In the genomic region with DNA sequence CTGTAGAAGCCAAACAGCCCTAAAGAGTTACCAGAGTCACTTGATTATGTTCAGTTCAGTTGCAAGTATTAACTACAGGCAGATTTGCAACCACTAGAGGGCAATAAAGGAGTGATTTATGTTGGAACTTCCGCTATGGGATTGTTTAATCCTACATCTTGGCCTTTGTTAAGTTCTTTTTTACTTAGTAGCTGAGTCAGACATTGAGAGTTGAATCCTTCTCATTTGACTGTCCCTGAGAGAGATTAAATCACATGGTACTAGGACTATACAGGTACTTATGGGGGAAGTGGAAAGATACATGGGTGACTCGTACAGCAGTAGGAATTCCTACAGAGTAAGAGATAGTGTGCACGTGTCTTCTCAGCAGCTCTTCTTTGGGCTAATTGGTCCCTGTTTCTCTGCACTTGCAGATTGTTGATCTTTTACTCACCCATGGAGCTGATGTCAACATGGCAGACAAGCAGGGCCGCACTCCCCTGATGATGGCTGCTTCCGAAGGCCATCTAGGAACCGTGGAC, we compare ENCODE assay signal across 1 cellular context.
TF ChIP-seq lines count a peak whose summit lies in the region.

No MANE protein-coding gene starts in this region.

TF ChIP-seq in IMR-90, 13 proteins besides CTCF, POLR2A, EP300 and RAD21 (continued from another document):
- TF ChIP-seq FOS (IDR thresholded peaks at IDR 0.05; ENCODE audit: low read depth, low read length): 0 out of 2 replicates have a peak, but pooled peaks have one; percentile 11
- TF ChIP-seq, protein P1, sequence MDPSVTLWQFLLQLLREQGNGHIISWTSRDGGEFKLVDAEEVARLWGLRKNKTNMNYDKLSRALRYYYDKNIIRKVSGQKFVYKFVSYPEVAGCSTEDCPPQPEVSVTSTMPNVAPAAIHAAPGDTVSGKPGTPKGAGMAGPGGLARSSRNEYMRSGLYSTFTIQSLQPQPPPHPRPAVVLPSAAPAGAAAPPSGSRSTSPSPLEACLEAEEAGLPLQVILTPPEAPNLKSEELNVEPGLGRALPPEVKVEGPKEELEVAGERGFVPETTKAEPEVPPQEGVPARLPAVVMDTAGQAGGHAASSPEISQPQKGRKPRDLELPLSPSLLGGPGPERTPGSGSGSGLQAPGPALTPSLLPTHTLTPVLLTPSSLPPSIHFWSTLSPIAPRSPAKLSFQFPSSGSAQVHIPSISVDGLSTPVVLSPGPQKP (IDR thresholded peaks at IDR 0.05; ENCODE audit: borderline replicate concordance, low read depth, low read length): no peak
- TF ChIP-seq SMC3 (IDR thresholded peaks at IDR 0.05; ENCODE audit: low read depth, low read length): peak; percentile 44
- peak; percentile 18; the same call in 1 of the 2 replicates for TF ChIP-seq MAFK (IDR thresholded peaks at IDR 0.05; ENCODE audit: low read depth, low read length)
- no peak for TF ChIP-seq CEBPB (IDR thresholded peaks at IDR 0.05; ENCODE audit: low read depth, low read length)
- no peak for TF ChIP-seq RCOR1 (IDR thresholded peaks at IDR 0.05; ENCODE audit: insufficient replicate concordance, low read length)
- TF ChIP-seq NFE2L2 (IDR thresholded peaks at IDR 0.05; ENCODE audit: low read depth, low read length): no peak
- TF ChIP-seq MAZ (IDR thresholded peaks at IDR 0.05; ENCODE audit: borderline replicate concordance, low read depth, low read length): no peak
